ENCODE assay signal across 8 cellular contexts in the genomic region with DNA sequence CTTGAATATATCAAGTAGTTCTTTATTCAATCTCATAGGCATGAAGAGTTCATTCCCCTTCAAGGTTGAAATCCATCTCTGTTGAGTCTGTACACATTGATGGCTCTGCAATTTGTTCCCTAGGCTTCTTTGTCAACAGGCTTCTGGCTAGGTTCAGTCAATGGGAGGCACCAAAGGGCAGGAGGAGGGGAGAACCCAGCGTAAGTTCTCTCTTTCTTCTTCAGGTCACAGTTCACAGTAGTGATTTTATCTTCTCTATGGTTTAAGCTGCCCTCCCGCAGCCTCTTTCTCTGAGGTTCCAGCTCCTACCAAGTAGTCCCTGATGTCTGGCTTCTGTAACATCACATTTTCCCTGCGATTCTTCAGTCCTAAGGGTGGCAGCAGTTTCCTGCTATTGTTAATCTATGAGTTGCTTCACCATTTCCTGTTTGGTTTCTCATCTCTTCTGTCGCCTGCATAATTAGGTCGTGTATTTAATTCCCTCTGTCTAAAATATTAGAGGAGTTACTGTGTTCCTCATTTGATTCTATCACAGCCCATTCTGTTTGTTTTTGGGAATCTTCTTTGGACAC.
A peak's percentile ranks its signal among the peaks of the same experiment; 100 is the strongest.
DNase-seq lines count a peak whose midpoint lies in the region; ATAC-seq, FAIRE-seq and TF ChIP-seq lines count a peak whose summit lies in the region.

No MANE protein-coding gene starts in this region.

- peak; percentile 70 for DNase-seq in NCI-H748 treated with DMSO at 0.1 percent for 48 hours (lab: John Stamatoyannopoulos, UW)
- DNase-seq in bronchial epithelial cell (ENCODE audit: low read depth): peak; percentile 39
- no peak for DNase-seq in neural crest cell (ENCODE audit: low read depth, low spot score)
- DNase-seq in NCI-H1105 (lab: John Stamatoyannopoulos, UW): no peak
- no peak for DNase-seq in T-helper 9 cell

- no peak for ATAC-seq in GM18873 (IDR thresholded peaks at IDR 0.05; ENCODE audit: low FRiP score, unreplicated experiment)
- ATAC-seq in GM18868 (IDR thresholded peaks at IDR 0.05; ENCODE audit: unreplicated experiment): no peak

- no peak overlapping the region for H3K4me3 Mint-ChIP-seq in neural crest cell

- FAIRE-seq in bronchial epithelial cell (lab: Jason Lieb, UNC): no peak

- peak overlapping the region; percentile 53 for H3K27ac Mint-ChIP-seq in neural crest cell (ENCODE audit: unreplicated experiment)

- peak; percentile 18; the same call in 1 of the 3 replicates for TF ChIP-seq CTCF in GM12872 (IDR thresholded peaks at IDR 0.05; ENCODE audit: insufficient read depth, low read depth, low read length)
- TF ChIP-seq CTCF in bronchial epithelial cell (IDR thresholded peaks at IDR 0.05; ENCODE audit: insufficient read depth, low read length, severe bottlenecking): no peak
- no peak for TF ChIP-seq CTCF in neural crest cell (conservative IDR thresholded peaks at IDR 0.05)

- no peaks in the 10 kb centered on the region for H3K36me3 Mint-ChIP-seq in neural crest cell (ENCODE audit: low read depth)

- H3K36me3 ChIP-seq in bronchial epithelial cell (ENCODE audit: control insufficient read depth, insufficient read depth, low read length): no peaks in the 10 kb centered on the region

- no peak overlapping the region for H3K4me3 ChIP-seq in bronchial epithelial cell (ENCODE audit: low read depth, low read length)

- H3K27me3 Mint-ChIP-seq in neural crest cell (ENCODE audit: low read depth): no peaks in the 10 kb centered on the region

- H3K9me3 Mint-ChIP-seq in neural crest cell: no peaks in the 10 kb centered on the region

- no peaks in the 10 kb centered on the region for H3K27me3 ChIP-seq in bronchial epithelial cell (ENCODE audit: control insufficient read depth, insufficient read depth, low read length)

- peaks cover 30% of the 10 kb centered on the region for H3K4me1 Mint-ChIP-seq in neural crest cell

Comparison
In these comparisons a context has a peak if more than half of its experiments do, and no peak if none do; other contexts are left out.
1. DNase-seq: peak in NCI-H748 treated with DMSO at 0.1 percent for 48 hours (single experiment) and bronchial epithelial cell (single experiment); none in neural crest cell (single experiment), NCI-H1105 (single experiment) and T-helper 9 cell (single experiment).